ENCODE assay signal across 10 cellular contexts in genomic region chrX:44898411-44899221, GRCh38. TPM values are rescaled to one million over a fixed set of nuclear protein-coding genes. Genes with fewer than 3 reads are reported as not detected.
A peak's percentile ranks its signal among the peaks of the same experiment; 100 is the strongest.
DNase-seq lines count a peak whose midpoint lies in the region; ATAC-seq and TF ChIP-seq lines count a peak whose summit lies in the region.
"Had no signal": no experiment of that assay in that cellular context is flagged by ENCODE, and none has a peak within 500 bp of the region (broad histone marks: within the 10 kb centered on the region; RNA-seq: fewer than 3 reads in every experiment).

No MANE protein-coding gene starts in this region.

- H4K8ac ChIP-seq in H9 (replicated peaks; ENCODE audit: insufficient read length, low read depth, low read length) = no peak overlapping the region

- no peaks in the 10 kb centered on the region for H3K23me2 ChIP-seq in H9 (ENCODE audit: insufficient read length, low read depth, low read length, poor library complexity, severe bottlenecking)

- H3K4me1 ChIP-seq in H9 (ENCODE audit: insufficient read depth, low read length) = no peaks in the 10 kb centered on the region; the same call in 1 of the 2 replicates
- H3K4me1 ChIP-seq: uterus had no signal

- H2BK20ac ChIP-seq in H9 (ENCODE audit: low read depth, low read length, poor library complexity, severe bottlenecking) = no peak overlapping the region

- H3K14ac ChIP-seq in H9 (ENCODE audit: insufficient read depth, low read length) = no peak overlapping the region

- no peaks in the 10 kb centered on the region for H3K27me3 Mint-ChIP-seq in H9 (ENCODE audit: low read depth)
- H3K27me3 Mint-ChIP-seq in T-helper 1 cell treated with Interleukin-12 subunit alpha and Interleukin-12 subunit beta and Interleukin-4 antibody, amounts not matched to agents 30 μg/mL and 1 μg/mL, for 36 hours (ENCODE audit: low read depth) = no peaks in the 10 kb centered on the region

- no peaks in the 10 kb centered on the region for H3K27me3 ChIP-seq in H9 (ENCODE audit: insufficient read depth, low read length)
- H3K27me3 ChIP-seq: gastroesophageal sphincter, uterus had no signal

- no peaks in the 10 kb centered on the region for H3K79me1 ChIP-seq in H9 (ENCODE audit: insufficient read depth, low read depth, low read length, poor library complexity, severe bottlenecking)

- H3K4me1 Mint-ChIP-seq in H9 = peaks cover 18 to 32% of the 10 kb centered on the region in 2 experiments
- peaks cover 29% of the 10 kb centered on the region for H3K4me1 Mint-ChIP-seq in T-helper 1 cell treated with Interleukin-12 subunit alpha and Interleukin-12 subunit beta and Interleukin-4 antibody, amounts not matched to agents 30 μg/mL and 1 μg/mL, for 36 hours (ENCODE audit: low read depth)

- intact Hi-C loops in left colon (cut with DNase I, micrococcal nuclease) = no loop called here

- no peak overlapping the region for H3K18ac ChIP-seq in H9 (ENCODE audit: insufficient read length, low read depth, low read length)

- no peak overlapping the region for H2BK15ac ChIP-seq in H9 (ENCODE audit: low read depth, low read length)

- no peaks in the 10 kb centered on the region for H4K20me1 ChIP-seq in H9 (ENCODE audit: control insufficient read depth, insufficient read depth, insufficient read length)

- H3K4me3 ChIP-seq in GM12865 (ENCODE audit: low read depth, low read length) = no peak overlapping the region
- H3K4me3 ChIP-seq: gastroesophageal sphincter, uterus had no signal

- peaks cover 4 to 33% (median 24%) of the 10 kb centered on the region in 3 experiments for H3K36me3 Mint-ChIP-seq in H9 (ENCODE audit: insufficient read depth in 1 of 3, low read depth in 3 of 3)
- H3K36me3 Mint-ChIP-seq in T-helper 1 cell treated with Interleukin-12 subunit alpha and Interleukin-12 subunit beta and Interleukin-4 antibody, amounts not matched to agents 30 μg/mL and 1 μg/mL, for 36 hours (ENCODE audit: low read depth) = peaks cover 21% of the 10 kb centered on the region

- H2BK5ac ChIP-seq in H9 (ENCODE audit: insufficient read length, low read length) = no peak overlapping the region

- no peak overlapping the region for H3K4me3 Mint-ChIP-seq in H9
- no peak overlapping the region for H3K4me3 Mint-ChIP-seq in T-helper 1 cell treated with Interleukin-12 subunit alpha and Interleukin-12 subunit beta and Interleukin-4 antibody, amounts not matched to agents 30 μg/mL and 1 μg/mL, for 36 hours

- H3T11ph ChIP-seq in H9 (ENCODE audit: low read length) = no peak overlapping the region

- H3K56ac ChIP-seq in H9 (ENCODE audit: insufficient read length, low read depth, low read length) = no peak overlapping the region

- no peak overlapping the region for H4K5ac ChIP-seq in H9 (ENCODE audit: insufficient read length, low read depth, low read length)

- peaks cover 20% of the 10 kb centered on the region for H3K9me3 ChIP-seq in H9 (ENCODE audit: control insufficient read depth, low read depth, low read length)
- H3K9me3 ChIP-seq: gastroesophageal sphincter had no signal

- H2BK12ac ChIP-seq in H9 (ENCODE audit: insufficient read length, low read depth, low read length) = no peak overlapping the region

- no CpG with 5 or more reads among the region's 3 CpGs for WGBS in H9 (ENCODE audit: extremely low coverage, insufficient read length, low lambda C conversion rate)

- peak; percentile 49 for ATAC-seq in left colon
- ATAC-seq: gastroesophageal sphincter had no signal

- no peak overlapping the region for H3K27ac ChIP-seq in H9 (ENCODE audit: insufficient read length, low read depth, low read length)
- H3K27ac ChIP-seq: gastroesophageal sphincter, uterus had no signal

- H3K79me2 ChIP-seq in H9 (ENCODE audit: insufficient read depth, low read length) = peaks cover 14% of the 10 kb centered on the region; the same call in 1 of the 2 replicates

- no peak overlapping the region for H3K9ac ChIP-seq in H9 (ENCODE audit: extremely low read depth, insufficient read length, low read length)

- H3K23ac ChIP-seq in H9 (ENCODE audit: insufficient read length, low read depth, low read length) = no peak overlapping the region

- peak overlapping the region; percentile 8 for H3K4me2 ChIP-seq in H9 (ENCODE audit: insufficient read depth, insufficient read length, low read length)

- H3K4ac ChIP-seq in H9 (ENCODE audit: low read depth, low read length) = no peak overlapping the region

- TF ChIP-seq CTCF in GM12865 (IDR thresholded peaks at IDR 0.05; ENCODE audit: insufficient read depth, low read depth, low read length, missing control alignments) = no peak
- no peak for TF ChIP-seq CTCF in H9 (conservative IDR thresholded peaks at IDR 0.05)

- H2BK120ac ChIP-seq in H9 (ENCODE audit: low read depth, low read length, poor library complexity, severe bottlenecking) = no peak overlapping the region

- H4K91ac ChIP-seq in H9 (ENCODE audit: insufficient read length, low read depth, low read length) = no peak overlapping the region

- peak overlapping the region in 2 of 3 experiments; percentile 66 to 89; a peak in 3 of 7 replicates for H3K27ac Mint-ChIP-seq in H9
- H3K27ac Mint-ChIP-seq in T-helper 1 cell treated with Interleukin-12 subunit alpha and Interleukin-12 subunit beta and Interleukin-4 antibody, amounts not matched to agents 30 μg/mL and 1 μg/mL, for 36 hours = peak overlapping the region; percentile 60

- peak; percentile 57 for DNase-seq in GM12865 (ENCODE audit: low read depth)
- DNase-seq in H9 = no peak
- DNase-seq in left colon = no peak
- DNase-seq in HCEC 1CT = no peak
- DNase-seq in DMS153 (lab: John Stamatoyannopoulos, UW) = no peak
- no peak for DNase-seq in GDM1 (lab: John Stamatoyannopoulos, UW)
- DNase-seq in D341Med (ENCODE audit: low spot score) = no peak
- DNase-seq: uterus had no signal

- H3K9me3 Mint-ChIP-seq in H9 = peaks cover 71 to 75% of the 10 kb centered on the region in 2 experiments
- peaks cover 16% of the 10 kb centered on the region for H3K9me3 Mint-ChIP-seq in T-helper 1 cell treated with Interleukin-12 subunit alpha and Interleukin-12 subunit beta and Interleukin-4 antibody, amounts not matched to agents 30 μg/mL and 1 μg/mL, for 36 hours

- H2AFZ ChIP-seq in H9 (ENCODE audit: low read length) = no peak overlapping the region

- H2AK5ac ChIP-seq in H9 (ENCODE audit: insufficient read length, low read length) = no peak overlapping the region

RNA-seq across cellular contexts. Expression of gene KDM6A, which starts 25.6 kb away (rescaled TPM):
- 41.1 and 42.8 TPM in 2 replicates for total RNA-seq in H9 (2021)
- 10 to 100 TPM; 38.5 to 42.2 TPM for total RNA-seq in left colon

RNA-seq across cellular contexts. Expression of gene DUSP21, which starts 54.8 kb away (rescaled TPM):
- total RNA-seq in H9 (2021) (not detected in 2 replicates), left colon (not detected)
- total RNA-seq: gastroesophageal sphincter, uterus had no signal
